ENCODE assay signal across 1 cellular context in the genomic region with DNA sequence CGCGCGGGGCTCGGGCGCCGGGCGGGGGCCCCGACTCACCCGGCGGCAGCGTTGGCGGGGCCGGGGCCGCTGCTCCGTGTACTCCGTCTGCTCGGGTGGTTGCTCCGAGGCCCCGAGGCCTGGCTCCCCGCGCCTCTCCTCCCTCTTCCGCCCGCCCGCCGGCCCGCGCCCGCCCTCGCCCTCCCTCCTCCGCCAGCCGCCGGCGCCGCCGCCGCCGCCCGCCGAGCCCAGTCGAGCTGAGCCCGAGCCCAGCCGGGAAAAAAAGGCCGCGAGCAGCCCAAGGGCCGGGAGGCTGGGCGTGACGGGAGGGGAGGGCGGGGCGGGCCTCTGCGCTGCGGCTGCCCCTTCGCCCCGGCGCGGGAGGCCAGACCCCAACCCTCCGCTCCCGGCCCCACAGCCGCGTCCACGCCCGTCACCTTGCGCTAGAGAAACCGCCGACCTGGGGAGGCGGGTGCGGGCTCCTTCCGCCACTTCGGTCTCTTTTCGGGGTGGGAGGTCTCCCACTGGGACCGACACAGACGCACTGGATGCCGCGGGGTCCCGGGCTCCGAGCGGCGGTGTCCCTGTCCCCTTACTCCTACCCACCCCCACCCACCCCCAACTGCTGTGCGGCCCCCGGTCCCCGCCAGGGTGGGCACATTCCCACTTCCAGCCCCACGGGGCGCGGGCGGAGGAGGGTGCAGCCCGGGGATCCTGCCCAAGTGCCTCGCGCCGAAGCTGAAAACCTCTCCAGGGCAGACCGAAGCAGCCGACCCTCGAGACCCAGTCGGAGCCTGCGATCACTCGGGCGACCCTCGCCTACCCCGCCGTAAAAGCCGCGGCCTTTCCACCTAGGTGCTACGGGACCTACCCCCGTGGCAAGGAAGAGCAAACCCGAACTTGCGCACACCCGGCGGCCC.
TF ChIP-seq lines count a peak whose summit lies in the region.

A gene with protein sequence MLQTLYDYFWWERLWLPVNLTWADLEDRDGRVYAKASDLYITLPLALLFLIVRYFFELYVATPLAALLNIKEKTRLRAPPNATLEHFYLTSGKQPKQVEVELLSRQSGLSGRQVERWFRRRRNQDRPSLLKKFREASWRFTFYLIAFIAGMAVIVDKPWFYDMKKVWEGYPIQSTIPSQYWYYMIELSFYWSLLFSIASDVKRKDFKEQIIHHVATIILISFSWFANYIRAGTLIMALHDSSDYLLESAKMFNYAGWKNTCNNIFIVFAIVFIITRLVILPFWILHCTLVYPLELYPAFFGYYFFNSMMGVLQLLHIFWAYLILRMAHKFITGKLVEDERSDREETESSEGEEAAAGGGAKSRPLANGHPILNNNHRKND (minus strand): TSS at position 256 of the 899 bp plus-strand sequence. CDS start 5,745 bp downstream, outside the sequence.

TF ChIP-seq in HepG2, 621 proteins besides CTCF, POLR2A, EP300 and RAD21 (continued from another document and continues in another):
- TF ChIP-seq, protein P1, sequence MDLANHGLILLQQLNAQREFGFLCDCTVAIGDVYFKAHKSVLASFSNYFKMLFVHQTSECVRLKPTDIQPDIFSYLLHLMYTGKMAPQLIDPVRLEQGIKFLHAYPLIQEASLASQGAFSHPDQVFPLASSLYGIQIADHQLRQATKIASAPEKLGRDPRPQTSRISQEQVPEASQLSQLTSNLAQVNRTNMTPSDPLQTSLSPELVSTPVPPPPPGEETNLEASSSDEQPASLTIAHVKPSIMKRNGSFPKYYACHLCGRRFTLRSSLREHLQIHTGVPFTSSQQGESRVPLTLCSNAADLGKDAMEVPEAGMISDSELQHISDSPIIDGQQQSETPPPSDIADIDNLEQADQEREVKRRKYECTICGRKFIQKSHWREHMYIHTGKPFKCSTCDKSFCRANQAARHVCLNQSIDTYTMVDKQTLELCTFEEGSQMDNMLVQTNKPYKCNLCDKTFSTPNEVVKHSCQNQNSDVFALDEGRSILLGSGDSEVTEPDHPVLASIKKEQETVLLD (CRISPR knock-in tag; IDR thresholded peaks at IDR 0.05; ENCODE audit: low read depth), result 0 out of 2 replicates have a peak, but pooled peaks have one; percentile 63
- no peak for TF ChIP-seq GRHL1 (CRISPR knock-in tag; conservative IDR thresholded peaks at IDR 0.05)
- no peak for TF ChIP-seq XBP1 (CRISPR knock-in tag; IDR thresholded peaks at IDR 0.05)
- TF ChIP-seq, protein P2, sequence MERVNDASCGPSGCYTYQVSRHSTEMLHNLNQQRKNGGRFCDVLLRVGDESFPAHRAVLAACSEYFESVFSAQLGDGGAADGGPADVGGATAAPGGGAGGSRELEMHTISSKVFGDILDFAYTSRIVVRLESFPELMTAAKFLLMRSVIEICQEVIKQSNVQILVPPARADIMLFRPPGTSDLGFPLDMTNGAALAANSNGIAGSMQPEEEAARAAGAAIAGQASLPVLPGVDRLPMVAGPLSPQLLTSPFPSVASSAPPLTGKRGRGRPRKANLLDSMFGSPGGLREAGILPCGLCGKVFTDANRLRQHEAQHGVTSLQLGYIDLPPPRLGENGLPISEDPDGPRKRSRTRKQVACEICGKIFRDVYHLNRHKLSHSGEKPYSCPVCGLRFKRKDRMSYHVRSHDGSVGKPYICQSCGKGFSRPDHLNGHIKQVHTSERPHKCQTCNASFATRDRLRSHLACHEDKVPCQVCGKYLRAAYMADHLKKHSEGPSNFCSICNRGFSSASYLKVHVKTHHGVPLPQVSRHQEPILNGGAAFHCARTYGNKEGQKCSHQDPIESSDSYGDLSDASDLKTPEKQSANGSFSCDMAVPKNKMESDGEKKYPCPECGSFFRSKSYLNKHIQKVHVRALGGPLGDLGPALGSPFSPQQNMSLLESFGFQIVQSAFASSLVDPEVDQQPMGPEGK (CRISPR knock-in tag; IDR thresholded peaks at IDR 0.05), result peak; percentile 77
- no peak for TF ChIP-seq ZNF678 (CRISPR knock-in tag; IDR thresholded peaks at IDR 0.05)
- no peak for TF ChIP-seq NFYC (CRISPR knock-in tag; IDR thresholded peaks at IDR 0.05)
- no peak for TF ChIP-seq ZNF317 (CRISPR knock-in tag; IDR thresholded peaks at IDR 0.05)
- TF ChIP-seq BRCA1 (CRISPR knock-in tag; IDR thresholded peaks at IDR 0.05), result no peak
- TF ChIP-seq ZNF33B (CRISPR knock-in tag; IDR thresholded peaks at IDR 0.05), result no peak
- TF ChIP-seq FIP1L1 (IDR thresholded peaks at IDR 0.05; ENCODE audit: borderline replicate concordance, insufficient read depth, low read depth, low read length), result no peak
- TF ChIP-seq, protein P3, sequence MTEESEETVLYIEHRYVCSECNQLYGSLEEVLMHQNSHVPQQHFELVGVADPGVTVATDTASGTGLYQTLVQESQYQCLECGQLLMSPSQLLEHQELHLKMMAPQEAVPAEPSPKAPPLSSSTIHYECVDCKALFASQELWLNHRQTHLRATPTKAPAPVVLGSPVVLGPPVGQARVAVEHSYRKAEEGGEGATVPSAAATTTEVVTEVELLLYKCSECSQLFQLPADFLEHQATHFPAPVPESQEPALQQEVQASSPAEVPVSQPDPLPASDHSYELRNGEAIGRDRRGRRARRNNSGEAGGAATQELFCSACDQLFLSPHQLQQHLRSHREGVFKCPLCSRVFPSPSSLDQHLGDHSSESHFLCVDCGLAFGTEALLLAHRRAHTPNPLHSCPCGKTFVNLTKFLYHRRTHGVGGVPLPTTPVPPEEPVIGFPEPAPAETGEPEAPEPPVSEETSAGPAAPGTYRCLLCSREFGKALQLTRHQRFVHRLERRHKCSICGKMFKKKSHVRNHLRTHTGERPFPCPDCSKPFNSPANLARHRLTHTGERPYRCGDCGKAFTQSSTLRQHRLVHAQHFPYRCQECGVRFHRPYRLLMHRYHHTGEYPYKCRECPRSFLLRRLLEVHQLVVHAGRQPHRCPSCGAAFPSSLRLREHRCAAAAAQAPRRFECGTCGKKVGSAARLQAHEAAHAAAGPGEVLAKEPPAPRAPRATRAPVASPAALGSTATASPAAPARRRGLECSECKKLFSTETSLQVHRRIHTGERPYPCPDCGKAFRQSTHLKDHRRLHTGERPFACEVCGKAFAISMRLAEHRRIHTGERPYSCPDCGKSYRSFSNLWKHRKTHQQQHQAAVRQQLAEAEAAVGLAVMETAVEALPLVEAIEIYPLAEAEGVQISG (CRISPR knock-in tag; IDR thresholded peaks at IDR 0.05), result peak; percentile 61
- no peak for TF ChIP-seq HOXD1 (CRISPR knock-in tag; IDR thresholded peaks at IDR 0.05)
- 0 out of 2 replicates have a peak, but pooled peaks have one; percentile 32 for TF ChIP-seq TSC22D2 (CRISPR knock-in tag; IDR thresholded peaks at IDR 0.05; ENCODE audit: borderline replicate concordance)
- peak; percentile 57; the same call in 1 of the 2 replicates for TF ChIP-seq TAF1 (CRISPR knock-in tag; IDR thresholded peaks at IDR 0.05)
- TF ChIP-seq ZNF3 (CRISPR knock-in tag; IDR thresholded peaks at IDR 0.05), result no peak
- TF ChIP-seq ZNF143 (CRISPR knock-in tag; IDR thresholded peaks at IDR 0.05), result no peak
- no peak; the same call in 1 of the 2 replicates for TF ChIP-seq ATF7-NPFF (CRISPR knock-in tag; IDR thresholded peaks at IDR 0.05; ENCODE audit: low read depth)
- TF ChIP-seq ZNF788 (CRISPR knock-in tag; IDR thresholded peaks at IDR 0.05; ENCODE audit: borderline replicate concordance), result peak; percentile 65; the same call in 1 of the 2 replicates
- no peak for TF ChIP-seq TBP (CRISPR knock-in tag; IDR thresholded peaks at IDR 0.05)
- TF ChIP-seq FOXO4 (CRISPR knock-in tag; conservative IDR thresholded peaks at IDR 0.05), result no peak
- TF ChIP-seq ETV5 (CRISPR knock-in tag; IDR thresholded peaks at IDR 0.05; ENCODE audit: borderline replicate concordance), result no peak
- no peak for TF ChIP-seq ZNF747 (CRISPR knock-in tag; IDR thresholded peaks at IDR 0.05; ENCODE audit: borderline replicate concordance)
- TF ChIP-seq KDM4B (CRISPR knock-in tag; IDR thresholded peaks at IDR 0.05), result no peak
- no peak for TF ChIP-seq IRF9 (CRISPR knock-in tag; IDR thresholded peaks at IDR 0.05; ENCODE audit: borderline replicate concordance)
- no peak for TF ChIP-seq KMT2B (CRISPR knock-in tag; IDR thresholded peaks at IDR 0.05)
- TF ChIP-seq, protein P4, sequence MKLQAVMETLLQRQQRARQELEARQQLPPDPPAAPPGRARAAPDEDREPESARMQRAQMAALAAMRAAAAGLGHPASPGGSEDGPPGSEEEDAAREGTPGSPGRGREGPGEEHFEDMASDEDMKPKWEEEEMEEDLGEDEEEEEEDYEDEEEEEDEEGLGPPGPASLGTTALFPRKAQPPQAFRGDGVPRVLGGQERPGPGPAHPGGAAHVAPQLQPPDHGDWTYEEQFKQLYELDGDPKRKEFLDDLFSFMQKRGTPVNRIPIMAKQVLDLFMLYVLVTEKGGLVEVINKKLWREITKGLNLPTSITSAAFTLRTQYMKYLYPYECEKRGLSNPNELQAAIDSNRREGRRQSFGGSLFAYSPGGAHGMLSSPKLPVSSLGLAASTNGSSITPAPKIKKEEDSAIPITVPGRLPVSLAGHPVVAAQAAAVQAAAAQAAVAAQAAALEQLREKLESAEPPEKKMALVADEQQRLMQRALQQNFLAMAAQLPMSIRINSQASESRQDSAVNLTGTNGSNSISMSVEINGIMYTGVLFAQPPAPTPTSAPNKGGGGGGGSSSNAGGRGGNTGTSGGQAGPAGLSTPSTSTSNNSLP (IDR thresholded peaks at IDR 0.05; ENCODE audit: low read depth, low read length), result no peak
- TF ChIP-seq PBX3 (CRISPR knock-in tag; IDR thresholded peaks at IDR 0.05; ENCODE audit: borderline replicate concordance), result no peak
- no peak for TF ChIP-seq ELF1 (CRISPR knock-in tag; IDR thresholded peaks at IDR 0.05)
- no peak for TF ChIP-seq ZNF879 (CRISPR knock-in tag; IDR thresholded peaks at IDR 0.05)
- no peak for TF ChIP-seq FOXM1 (CRISPR knock-in tag; IDR thresholded peaks at IDR 0.05)
- TF ChIP-seq SMC3 (IDR thresholded peaks at IDR 0.05; ENCODE audit: low read length), result no peak
- TF ChIP-seq, protein P5, sequence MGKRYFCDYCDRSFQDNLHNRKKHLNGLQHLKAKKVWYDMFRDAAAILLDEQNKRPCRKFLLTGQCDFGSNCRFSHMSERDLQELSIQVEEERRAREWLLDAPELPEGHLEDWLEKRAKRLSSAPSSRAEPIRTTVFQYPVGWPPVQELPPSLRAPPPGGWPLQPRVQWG (CRISPR knock-in tag; IDR thresholded peaks at IDR 0.05; ENCODE audit: borderline replicate concordance, low read depth), result no peak
- no peak for TF ChIP-seq TEAD2 (CRISPR knock-in tag; IDR thresholded peaks at IDR 0.05)
- TF ChIP-seq, protein P6, sequence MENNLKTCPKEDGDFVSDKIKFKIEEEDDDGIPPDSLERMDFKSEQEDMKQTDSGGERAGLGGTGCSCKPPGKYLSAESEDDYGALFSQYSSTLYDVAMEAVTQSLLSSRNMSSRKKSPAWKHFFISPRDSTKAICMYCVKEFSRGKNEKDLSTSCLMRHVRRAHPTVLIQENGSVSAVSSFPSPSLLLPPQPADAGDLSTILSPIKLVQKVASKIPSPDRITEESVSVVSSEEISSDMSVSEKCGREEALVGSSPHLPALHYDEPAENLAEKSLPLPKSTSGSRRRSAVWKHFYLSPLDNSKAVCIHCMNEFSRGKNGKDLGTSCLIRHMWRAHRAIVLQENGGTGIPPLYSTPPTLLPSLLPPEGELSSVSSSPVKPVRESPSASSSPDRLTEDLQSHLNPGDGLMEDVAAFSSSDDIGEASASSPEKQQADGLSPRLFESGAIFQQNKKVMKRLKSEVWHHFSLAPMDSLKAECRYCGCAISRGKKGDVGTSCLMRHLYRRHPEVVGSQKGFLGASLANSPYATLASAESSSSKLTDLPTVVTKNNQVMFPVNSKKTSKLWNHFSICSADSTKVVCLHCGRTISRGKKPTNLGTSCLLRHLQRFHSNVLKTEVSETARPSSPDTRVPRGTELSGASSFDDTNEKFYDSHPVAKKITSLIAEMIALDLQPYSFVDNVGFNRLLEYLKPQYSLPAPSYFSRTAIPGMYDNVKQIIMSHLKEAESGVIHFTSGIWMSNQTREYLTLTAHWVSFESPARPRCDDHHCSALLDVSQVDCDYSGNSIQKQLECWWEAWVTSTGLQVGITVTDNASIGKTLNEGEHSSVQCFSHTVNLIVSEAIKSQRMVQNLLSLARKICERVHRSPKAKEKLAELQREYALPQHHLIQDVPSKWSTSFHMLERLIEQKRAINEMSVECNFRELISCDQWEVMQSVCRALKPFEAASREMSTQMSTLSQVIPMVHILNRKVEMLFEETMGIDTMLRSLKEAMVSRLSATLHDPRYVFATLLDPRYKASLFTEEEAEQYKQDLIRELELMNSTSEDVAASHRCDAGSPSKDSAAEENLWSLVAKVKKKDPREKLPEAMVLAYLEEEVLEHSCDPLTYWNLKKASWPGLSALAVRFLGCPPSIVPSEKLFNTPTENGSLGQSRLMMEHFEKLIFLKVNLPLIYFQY (CRISPR knock-in tag; IDR thresholded peaks at IDR 0.05; ENCODE audit: borderline replicate concordance), result 0 out of 2 replicates have a peak, but pooled peaks have one; percentile 38
